21 cellular contexts compared by ENCODE assay signal in the genomic region with DNA sequence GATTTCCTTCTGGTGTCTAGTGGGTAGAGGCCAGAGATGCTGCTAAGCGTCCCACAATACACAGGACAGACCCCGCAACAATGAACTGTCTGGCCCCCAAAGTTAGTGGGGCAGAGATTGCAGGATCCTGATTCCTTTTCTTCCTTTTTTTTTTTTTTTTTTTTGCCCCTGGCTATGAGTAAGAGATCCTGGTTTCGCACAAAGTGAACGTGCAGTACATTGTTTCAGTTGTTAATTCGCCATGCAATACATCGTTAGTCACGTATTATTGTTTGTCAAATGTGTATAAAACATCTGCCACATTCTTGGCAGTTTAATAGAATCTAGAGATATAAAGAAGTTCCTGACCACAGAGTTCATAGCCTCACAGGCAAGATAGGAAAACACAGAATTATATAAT. TPM values are rescaled to one million over a fixed set of nuclear protein-coding genes. Genes with fewer than 3 reads are reported as not detected.
DNase-seq lines count a peak whose midpoint lies in the region; ATAC-seq and TF ChIP-seq lines count a peak whose summit lies in the region.
"Had no signal": no experiment of that assay in that cellular context is flagged by ENCODE, and none has a peak within 500 bp of the region (broad histone marks: within the 10 kb centered on the region; RNA-seq: fewer than 3 reads in every experiment).

No MANE protein-coding gene starts in this region.

- TF ChIP-seq CTCF in right atrium auricular region (IDR thresholded peaks at IDR 0.05) (no peak), VCaP (conservative IDR thresholded peaks at IDR 0.05) (no peak), fibroblast of mammary gland (conservative IDR thresholded peaks at IDR 0.05; ENCODE audit: control insufficient read depth, insufficient read depth, low read depth, low read length) (no peak)

- ATAC-seq in Right ventricle myocardium superior (ENCODE audit: poor library complexity) (no peak), GM21367 (IDR thresholded peaks at IDR 0.05; ENCODE audit: unreplicated experiment) (no peak), HG02870 (IDR thresholded peaks at IDR 0.05; ENCODE audit: unreplicated experiment) (no peak)
- ATAC-seq: activated CD4-positive, alpha-beta T cell treated with anti-CD3 and anti-CD28 coated beads for 36 hours; natural killer cell had no signal

- H3K4me1 ChIP-seq in right atrium auricular region = peaks cover 0 to 65% of the 10 kb centered on the region in 2 donors
- H3K4me1 ChIP-seq: BLaER1, Caco-2 had no signal

- H3K4me3 ChIP-seq in right atrium auricular region (no peak overlapping the region), fibroblast of mammary gland (ENCODE audit: control insufficient read depth, low read depth, low read length) (no peak overlapping the region)
- H3K4me3 ChIP-seq: BLaER1, cardiac muscle cell, right lobe of liver, stomach, transverse colon had no signal

- intact Hi-C loops in Right ventricle myocardium superior (cut with DNase I) = no loop called here

- no peaks in the 10 kb centered on the region for H3K9me3 ChIP-seq in right atrium auricular region
- H3K9me3 ChIP-seq: BLaER1, Caco-2, right lobe of liver, stomach, transverse colon had no signal

- H3K27ac ChIP-seq in right atrium auricular region = peak overlapping the region; percentile 67 to 72
- H3K27ac ChIP-seq in VCaP = peak overlapping the region; percentile 69
- H3K27ac ChIP-seq: BLaER1, cardiac muscle cell, right lobe of liver, stomach, transverse colon had no signal

- DNase-seq in right atrium auricular region (ENCODE audit: low spot score) (no peak), Right ventricle myocardium superior (no peak), fibroblast of mammary gland (ENCODE audit: low read depth) (peak; percentile 32), NCI-H510A treated with DMSO at 0.1 percent for 48 hours (lab: John Stamatoyannopoulos, UW) (no peak), NCI-H2081 (lab: John Stamatoyannopoulos, UW) (no peak)
- DNase-seq: activated CD4-positive, alpha-beta T cell treated with anti-CD3 and anti-CD28 coated beads for 36 hours; activated CD8-positive, alpha-beta memory T cell treated with anti-CD3 and anti-CD28 coated beads for 24 hours; activated T-cell treated with anti-CD3 and anti-CD28 coated beads, Interleukin-2, amount 50 U/mL, for 24 hours; Caco-2; effector CD4-positive, alpha-beta T cell; natural killer cell; right lobe of liver; stimulated activated CD4-positive, alpha-beta T cell treated with anti-CD3 and anti-CD28 coated beads, Interleukin-15, amount 100 ng/mL, for 24 hours; stomach; T1000; transverse colon had no signal

- no peaks in the 10 kb centered on the region for H3K36me3 ChIP-seq in right atrium auricular region
- H3K36me3 ChIP-seq: BLaER1, cardiac muscle cell, right lobe of liver, stomach, transverse colon had no signal

- H3K27me3 ChIP-seq in right atrium auricular region = no peaks in the 10 kb centered on the region
- H3K27me3 ChIP-seq: BLaER1, cardiac muscle cell, right lobe of liver, stomach, transverse colon had no signal

RNA-seq across cellular contexts. Expression of gene ST3GAL4, which starts 20.2 kb away (rescaled TPM):
- total RNA-seq in right atrium auricular region = 100 to 1,000 TPM in 1 of 2 donors, 10 to 100 TPM in 1; 67.5 to 103 TPM
- total RNA-seq in Right ventricle myocardium superior = 36.5 TPM
